Comparison of ENCODE assay signal across 23 cellular contexts in the genomic region with DNA sequence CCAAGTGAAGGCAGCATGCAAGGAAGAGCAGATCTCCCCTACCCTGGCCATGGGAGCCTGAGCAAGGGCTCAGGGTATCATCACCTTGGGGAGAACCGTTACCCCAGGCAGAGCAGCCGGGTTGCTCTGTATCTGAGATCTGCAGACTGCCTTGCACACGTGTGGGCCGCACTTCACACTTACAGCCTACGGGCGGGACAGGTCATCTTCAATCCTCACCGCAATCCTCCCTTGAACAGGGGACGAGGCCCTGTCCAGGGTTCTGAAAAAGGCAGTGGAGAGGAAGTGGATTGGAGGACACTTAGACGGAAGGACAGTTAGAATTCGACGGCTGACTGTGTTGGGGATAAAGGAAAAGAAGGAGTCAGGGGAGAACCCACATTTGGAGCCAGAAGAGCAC. TPM values are rescaled to one million over a fixed set of nuclear protein-coding genes. Genes with fewer than 3 reads are reported as not detected.
A peak's percentile ranks its signal among the peaks of the same experiment; 100 is the strongest.
DNase-seq lines count a peak whose midpoint lies in the region; ATAC-seq and TF ChIP-seq lines count a peak whose summit lies in the region.
"Had no signal": no experiment of that assay in that cellular context is flagged by ENCODE, and none has a peak within 500 bp of the region (broad histone marks: within the 10 kb centered on the region; RNA-seq: fewer than 3 reads in every experiment).

No MANE protein-coding gene starts in this region.

- H3K27me3 ChIP-seq in A673 (replicated peaks; ENCODE audit: insufficient read depth, low read depth, low read length, poor library complexity) (peaks cover 44% of the 10 kb centered on the region), lung (ENCODE audit: control insufficient read depth, insufficient read depth) (no peaks in the 10 kb centered on the region), PC-9 (ENCODE audit: insufficient read depth, low read depth) (peaks cover 5% of the 10 kb centered on the region; the same call in 1 of the 2 replicates), Karpas-422 (ENCODE audit: low read length) (no peaks in the 10 kb centered on the region)

- TF ChIP-seq EP300 in Ishikawa (IDR thresholded peaks at IDR 0.05; ENCODE audit: borderline replicate concordance) = no peak

- no peak overlapping the region for H3K9ac ChIP-seq in Karpas-422 (ENCODE audit: low read length)

- TF ChIP-seq RAD21 in Ishikawa (IDR thresholded peaks at IDR 0.05; ENCODE audit: low read depth) = no peak

- H2AFZ ChIP-seq in PC-9 (no peak overlapping the region), Karpas-422 (ENCODE audit: low read length) (no peak overlapping the region)

- H3K27ac ChIP-seq in A673 (ENCODE audit: low read depth, low read length, poor library complexity, severe bottlenecking) (no peak overlapping the region), lung (ENCODE audit: low read depth in 1 of 2, low read length in 1 of 2) (no peak overlapping the region), PC-9 (no peak overlapping the region), Karpas-422 (ENCODE audit: low read length) (no peak overlapping the region)
- H3K27ac ChIP-seq: stomach had no signal

- H3K9me2 ChIP-seq in PC-9 (ENCODE audit: insufficient read depth) (no peaks in the 10 kb centered on the region), Karpas-422 (replicated peaks; ENCODE audit: insufficient read depth, low read length) (no peaks in the 10 kb centered on the region)

- no peaks in the 10 kb centered on the region for H3K79me2 ChIP-seq in PC-9 (ENCODE audit: low read depth)
- H3K79me2 ChIP-seq in Karpas-422 (ENCODE audit: low read length) = no peaks in the 10 kb centered on the region

- WGBS in lung, 2 donors = 32 to 33% methylated on average over 11 of the region's 11 CpGs

- no peak overlapping the region for H3K4me2 ChIP-seq in PC-9
- H3K4me2 ChIP-seq in Karpas-422 (ENCODE audit: low read depth, low read length, poor library complexity, severe bottlenecking) = no peak overlapping the region

- H3K9me3 ChIP-seq in A673 (ENCODE audit: low read depth, low read length, poor library complexity, severe bottlenecking) (no peaks in the 10 kb centered on the region), lung (ENCODE audit: control insufficient read depth in 2 of 2, insufficient read depth in 1 of 2, low read length in 1 of 2) (peaks cover 0 to 10% of the 10 kb centered on the region in 2 donors), PC-9 (ENCODE audit: insufficient read depth, low read depth) (no peaks in the 10 kb centered on the region), Karpas-422 (ENCODE audit: low read length) (no peaks in the 10 kb centered on the region)

- CTCF ChIA-PET in A673 (lab: Charles Lee) (no interaction called here), PC-9 (lab: Charles Lee) (no interaction called here)

- peak; percentile 40 for DNase-seq in A673 (ENCODE audit: low spot score)
- peak; percentile 18 for DNase-seq in astrocyte of the hippocampus (ENCODE audit: low read depth, low spot score)
- peak; percentile 21 for DNase-seq in lung (ENCODE audit: low spot score)
- no peak for DNase-seq in PC-9
- DNase-seq in Karpas-422 = no peak
- DNase-seq in 8988T = no peak
- DNase-seq: activated CD4-positive, CD25-positive, alpha-beta regulatory T cell treated with anti-CD3 and anti-CD28 coated beads, Interleukin-2, amount 50 U/mL, for 72 hours; activated naive CD8-positive, alpha-beta T cell treated with anti-CD3 and anti-CD28 coated beads, Interleukin-2, amount 50 U/mL, for 24 hours; CD4-positive, alpha-beta T cell; DMS79; immature natural killer cell; mesenchymal stem cell; NCI-H1048; NCI-H2107; SHP77; stimulated activated CD4-positive, alpha-beta T cell treated with anti-CD3 and anti-CD28 coated beads, Interleukin-12 subunit alpha, Interleukin-12 subunit beta, amount 100 ng/mL, for 4 hours; stomach had no signal

- TF ChIP-seq CTCF in A673 (conservative IDR thresholded peaks at IDR 0.05; ENCODE audit: low read depth, low read length) (no peak), lung (IDR thresholded peaks at IDR 0.05; ENCODE audit: control extremely low read depth, extremely low read depth) (no peak), PC-9 (conservative IDR thresholded peaks at IDR 0.05) (no peak)

- H3F3A ChIP-seq in PC-9 (ENCODE audit: insufficient read depth, low read depth) = no peaks in the 10 kb centered on the region

- BruUV-seq in A673 (replicated peaks; lab: Mats Ljungman, UMichigan) (no TSS peak), PC-9 (replicated peaks; lab: Mats Ljungman, UMichigan) (no TSS peak)

- POLR2A ChIA-PET in A673 (lab: Charles Lee; ENCODE audit: low non-redundant PET) (no interaction called here), PC-9 (lab: Charles Lee; ENCODE audit: unreplicated experiment) (no interaction called here)

- H3K4me1 ChIP-seq in A673 (ENCODE audit: insufficient read depth, low read length, poor library complexity, severe bottlenecking) = no peaks in the 10 kb centered on the region
- no peaks in the 10 kb centered on the region for H3K4me1 ChIP-seq in lung (ENCODE audit: control insufficient read depth in 2 of 2, insufficient read depth in 2 of 2, low read length in 2 of 2)
- H3K4me1 ChIP-seq in PC-9 (replicated peaks; ENCODE audit: insufficient read depth) = no peaks in the 10 kb centered on the region
- H3K4me1 ChIP-seq in Karpas-422 (ENCODE audit: low read length) = no peaks in the 10 kb centered on the region
- H3K4me1 ChIP-seq: stomach had no signal

- H3K36me3 ChIP-seq in A673 (ENCODE audit: insufficient read depth, low read length, poor library complexity, severe bottlenecking) (no peaks in the 10 kb centered on the region), lung (ENCODE audit: control insufficient read depth in 2 of 2, insufficient read depth in 2 of 2, low read length in 2 of 2) (no peaks in the 10 kb centered on the region), PC-9 (ENCODE audit: low read depth) (no peaks in the 10 kb centered on the region), Karpas-422 (ENCODE audit: insufficient read depth, low read length) (no peaks in the 10 kb centered on the region)
- H3K36me3 ChIP-seq: stomach had no signal

- intact Hi-C loops in A673 (cut with micrococcal nuclease; ENCODE audit: unreplicated experiment) = no loop called here
- intact Hi-C loops in PC-9 (cut with micrococcal nuclease; ENCODE audit: unreplicated experiment) = no loop called here

- no peak for ATAC-seq in lung (ENCODE audit: insufficient read depth, low FRiP score)
- no peak for ATAC-seq in GM19324 (IDR thresholded peaks at IDR 0.05; ENCODE audit: low FRiP score, unreplicated experiment)
- ATAC-seq: activated naive CD8-positive, alpha-beta T cell treated with anti-CD3 and anti-CD28 coated beads, Interleukin-2, amount 50 U/mL, for 24 hours; activated T-helper 17 cell treated with anti-CD3 and anti-CD28 coated beads, Interleukin-2, amount 50 U/mL, for 72 hours had no signal

- H4K20me1 ChIP-seq in PC-9 (ENCODE audit: insufficient read depth) = no peaks in the 10 kb centered on the region
- H4K20me1 ChIP-seq in Karpas-422 (ENCODE audit: insufficient read depth, low read depth, low read length) = no peaks in the 10 kb centered on the region

- H3K4me3 ChIP-seq in A673 (ENCODE audit: low read depth, low read length, poor library complexity, severe bottlenecking) (no peak overlapping the region), lung (no peak overlapping the region), PC-9 (no peak overlapping the region), Karpas-422 (ENCODE audit: low read length) (no peak overlapping the region)
- H3K4me3 ChIP-seq: stomach had no signal

TF ChIP-seq in Ishikawa, 13 proteins besides CTCF, POLR2A, EP300 and RAD21 (continues in another document):
- TF ChIP-seq ZBTB7A (IDR thresholded peaks at IDR 0.05; ENCODE audit: low read depth) (no peak), MAX (IDR thresholded peaks at IDR 0.05) (peak; percentile 56), EGR1 (IDR thresholded peaks at IDR 0.05) (no peak), USF1 (IDR thresholded peaks at IDR 0.05) (no peak), TEAD4 (IDR thresholded peaks at IDR 0.05) (no peak), CEBPB (IDR thresholded peaks at IDR 0.05) (no peak), YY1 (IDR thresholded peaks at IDR 0.05; ENCODE audit: low read depth) (no peak), NFIC (IDR thresholded peaks at IDR 0.05) (no peak)
- TF ChIP-seq, protein P1, sequence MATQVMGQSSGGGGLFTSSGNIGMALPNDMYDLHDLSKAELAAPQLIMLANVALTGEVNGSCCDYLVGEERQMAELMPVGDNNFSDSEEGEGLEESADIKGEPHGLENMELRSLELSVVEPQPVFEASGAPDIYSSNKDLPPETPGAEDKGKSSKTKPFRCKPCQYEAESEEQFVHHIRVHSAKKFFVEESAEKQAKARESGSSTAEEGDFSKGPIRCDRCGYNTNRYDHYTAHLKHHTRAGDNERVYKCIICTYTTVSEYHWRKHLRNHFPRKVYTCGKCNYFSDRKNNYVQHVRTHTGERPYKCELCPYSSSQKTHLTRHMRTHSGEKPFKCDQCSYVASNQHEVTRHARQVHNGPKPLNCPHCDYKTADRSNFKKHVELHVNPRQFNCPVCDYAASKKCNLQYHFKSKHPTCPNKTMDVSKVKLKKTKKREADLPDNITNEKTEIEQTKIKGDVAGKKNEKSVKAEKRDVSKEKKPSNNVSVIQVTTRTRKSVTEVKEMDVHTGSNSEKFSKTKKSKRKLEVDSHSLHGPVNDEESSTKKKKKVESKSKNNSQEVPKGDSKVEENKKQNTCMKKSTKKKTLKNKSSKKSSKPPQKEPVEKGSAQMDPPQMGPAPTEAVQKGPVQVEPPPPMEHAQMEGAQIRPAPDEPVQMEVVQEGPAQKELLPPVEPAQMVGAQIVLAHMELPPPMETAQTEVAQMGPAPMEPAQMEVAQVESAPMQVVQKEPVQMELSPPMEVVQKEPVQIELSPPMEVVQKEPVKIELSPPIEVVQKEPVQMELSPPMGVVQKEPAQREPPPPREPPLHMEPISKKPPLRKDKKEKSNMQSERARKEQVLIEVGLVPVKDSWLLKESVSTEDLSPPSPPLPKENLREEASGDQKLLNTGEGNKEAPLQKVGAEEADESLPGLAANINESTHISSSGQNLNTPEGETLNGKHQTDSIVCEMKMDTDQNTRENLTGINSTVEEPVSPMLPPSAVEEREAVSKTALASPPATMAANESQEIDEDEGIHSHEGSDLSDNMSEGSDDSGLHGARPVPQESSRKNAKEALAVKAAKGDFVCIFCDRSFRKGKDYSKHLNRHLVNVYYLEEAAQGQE (IDR thresholded peaks at IDR 0.05; ENCODE audit: low read depth) = peak; percentile 93

RNA-seq across cellular contexts. Expression of gene NPS, which starts 51.4 kb away (rescaled TPM):
- total RNA-seq in A673 (2021) (not detected in 2 replicates), lung (not detected), PC-9 (2021) (not detected in 2 replicates)
- polyA plus RNA-seq in lung = not detected
- total RNA-seq in Karpas-422 (2014; rRNA removed; shearing (Covaris generic); ENCODE audit: low replicate concordance) = not detected in 2 replicates
- total RNA-seq: activated T-helper 17 cell treated with anti-CD3 and anti-CD28 coated beads, Interleukin-2, amount 50 U/mL, for 72 hours; bronchial epithelial cell; CD4-positive, alpha-beta T cell; epithelial cell of proximal tubule; stomach; ureter had no signal
- polyA plus RNA-seq: immature natural killer cell, stomach had no signal

Comparison
In these comparisons a context has a peak if more than half of its experiments do, and no peak if none do; other contexts are left out.
1. DNase-seq: peak in A673 (single experiment), astrocyte of the hippocampus (single experiment) and lung (single experiment); none in PC-9 (0 of 2), Karpas-422 (single experiment) and 8988T (single experiment).